In the genomic region with DNA sequence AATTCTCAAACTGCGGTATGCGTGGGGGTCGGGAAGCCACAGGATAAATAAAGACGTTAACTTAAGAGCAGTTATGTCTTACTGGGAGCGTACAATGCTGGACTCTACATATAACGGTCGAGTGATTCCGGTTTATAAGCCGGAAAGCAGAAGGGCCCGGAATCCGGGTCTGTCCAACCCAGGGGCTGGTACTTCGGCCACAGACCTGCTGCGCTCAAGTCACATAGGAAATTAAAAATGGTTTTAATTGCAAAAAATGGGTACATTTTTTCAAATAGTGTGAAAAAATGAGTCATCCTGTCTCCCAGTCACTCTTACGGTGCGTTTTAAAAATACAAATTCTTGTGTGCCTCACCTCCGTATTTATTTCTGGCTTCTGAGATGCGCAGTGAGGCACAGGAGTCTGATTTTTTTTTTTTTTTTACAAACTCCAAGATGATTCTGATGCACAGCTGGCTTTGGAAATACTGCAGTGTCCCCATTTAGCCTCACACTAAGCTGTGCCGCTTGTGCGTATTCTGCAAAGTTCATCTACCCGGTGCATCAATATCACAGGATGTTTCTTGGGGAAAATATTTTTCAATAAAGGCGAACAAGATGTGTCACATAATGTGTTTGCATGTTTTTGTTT, we compare ENCODE assay signal across 8 cellular contexts. TPM values are rescaled to one million over a fixed set of nuclear protein-coding genes. Genes with fewer than 3 reads are reported as not detected.
DNase-seq lines count a peak whose midpoint lies in the region; FAIRE-seq and TF ChIP-seq lines count a peak whose summit lies in the region.

No MANE protein-coding gene starts in this region.

- DNase-seq in NCI-H2171 treated with DMSO at 0.1 percent for 48 hours (lab: John Stamatoyannopoulos, UW), result peak; percentile 65
- no peak for DNase-seq in NCI-H2171 (lab: John Stamatoyannopoulos, UW)
- DNase-seq in breast epithelium (ENCODE audit: low spot score in 2 of 2), result no peak
- DNase-seq in lower leg skin (ENCODE audit: low spot score in 2 of 2), result no peak
- no peak for DNase-seq in thyroid gland
- no peak for DNase-seq in NCI-H1436 (lab: John Stamatoyannopoulos, UW)
- DNase-seq in urothelium cell line (ENCODE audit: low spot score), result no peak

- no peaks in the 10 kb centered on the region for H3K27me3 ChIP-seq in HUES6 (ENCODE audit: control insufficient read depth, insufficient read depth, low read length)
- no peaks in the 10 kb centered on the region for H3K27me3 ChIP-seq in breast epithelium
- no peaks in the 10 kb centered on the region for H3K27me3 ChIP-seq in thyroid gland

- peaks cover 28% of the 10 kb centered on the region for H3K4me1 ChIP-seq in HUES6 (ENCODE audit: control insufficient read depth, insufficient read depth, low read length)
- no peaks in the 10 kb centered on the region for H3K4me1 ChIP-seq in breast epithelium
- H3K4me1 ChIP-seq in thyroid gland, result peaks cover 14% of the 10 kb centered on the region in 2 donors

- WGBS in lower leg skin, 2 donors, result 9% methylated on average over 21 of the region's 21 CpGs
- WGBS in thyroid gland, 2 donors, result 14% methylated on average over 21 of the region's 21 CpGs

- peaks cover 34% of the 10 kb centered on the region for H3K36me3 ChIP-seq in HUES6 (ENCODE audit: control insufficient read depth, insufficient read depth, low read length)
- peaks cover 10% of the 10 kb centered on the region for H3K36me3 ChIP-seq in breast epithelium
- peaks cover 31 to 32% of the 10 kb centered on the region in 2 donors for H3K36me3 ChIP-seq in thyroid gland

- H3K4me3 ChIP-seq in HUES6 (ENCODE audit: low read depth, low read length) (peak overlapping the region; percentile 83), breast epithelium (peak overlapping the region; percentile 81 to 100 (median 98)), lower leg skin (ENCODE audit: low read depth, poor library complexity, severe bottlenecking) (peak overlapping the region; percentile 26), thyroid gland (replicated peaks in 1 of 3) (peak overlapping the region; percentile 22 to 96 (median 28))

- H3K27ac ChIP-seq in HUES6 (ENCODE audit: low read depth, low read length), result no peak overlapping the region
- peak overlapping the region; percentile 91 to 100 for H3K27ac ChIP-seq in breast epithelium
- peak overlapping the region; percentile 63 to 100 (median 85) for H3K27ac ChIP-seq in thyroid gland

- no peak for TF ChIP-seq CTCF in breast epithelium (IDR thresholded peaks at IDR 0.05)
- TF ChIP-seq CTCF in lower leg skin (IDR thresholded peaks at IDR 0.05), result no peak
- TF ChIP-seq CTCF in thyroid gland (IDR thresholded peaks at IDR 0.05), result no peak

- TF ChIP-seq POLR2A in breast epithelium (IDR thresholded peaks at IDR 0.05) (peak; percentile 17), lower leg skin (IDR thresholded peaks at IDR 0.05) (no peak), thyroid gland (IDR thresholded peaks at IDR 0.05) (no peak)

- peak overlapping the region; percentile 82 for H3K9ac ChIP-seq in HUES6 (ENCODE audit: low read length)

- FAIRE-seq in urothelium cell line (lab: Jason Lieb, UNC), result no peak

- H3K9me3 ChIP-seq in HUES6 (ENCODE audit: control insufficient read depth, insufficient read depth, low read depth, low read length) (no peaks in the 10 kb centered on the region), breast epithelium (no peaks in the 10 kb centered on the region), thyroid gland (no peaks in the 10 kb centered on the region)

- intact Hi-C loops in breast epithelium (cut with DNase I; ENCODE audit: low total_unique reads), result loop anchor here (5.0 kb wide), 1 partner anchor 243 kb away; no protein-coding TSS in a partner anchor
- intact Hi-C loops in lower leg skin (cut with DNase I; ENCODE audit: low total_unique reads), result no loop called here
- intact Hi-C loops in thyroid gland (cut with DNase I), result loop anchor here (10.0 kb wide), 1 partner anchor 121 kb away; a partner anchor contains a TSS

RNA-seq across cellular contexts. Expression of a gene that starts 1.0 kb away (rescaled TPM):
- total RNA-seq in breast epithelium (10 to 100 TPM; 28.2 to 40.2 (median 30.8) TPM), lower leg skin (10 to 100 TPM; 34.5 to 63.2 (median 41.3) TPM), thyroid gland (10 to 100 TPM; 28.1 to 63.6 (median 49.1) TPM)

RNA-seq across cellular contexts. Expression of a gene that starts 23.6 kb away (rescaled TPM):
- total RNA-seq in breast epithelium, result 100 to 1,000 TPM in 1 of 3 donors, 10 to 100 TPM in 2; 78.3 to 405 (median 100.0) TPM
- total RNA-seq in lower leg skin, result 100 to 1,000 TPM in 1 of 4 donors, 10 to 100 TPM in 3; 37.4 to 114 (median 83.2) TPM
- 100 to 1,000 TPM in 1 of 4 donors, 10 to 100 TPM in 3; 22.7 to 260 (median 70.1) TPM for total RNA-seq in thyroid gland

RNA-seq across cellular contexts. Expression of a gene that starts 36.5 kb away (rescaled TPM):
- total RNA-seq in breast epithelium (10 to 100 TPM; 12.6 to 25.9 (median 20.6) TPM), lower leg skin (10 to 100 TPM; 21.6 to 38.6 (median 30.7) TPM), thyroid gland (10 to 100 TPM; 18.1 to 31.6 (median 25.6) TPM)

RNA-seq across cellular contexts. Expression of a gene that starts 44.4 kb away (rescaled TPM):
- total RNA-seq in breast epithelium (100 to 1,000 TPM in 1 of 3 donors, 10 to 100 TPM in 2; 42.0 to 136 (median 55.6) TPM), lower leg skin (100 to 1,000 TPM in 3 of 4 donors, 10 to 100 TPM in 1; 89.1 to 122 (median 111) TPM), thyroid gland (100 to 1,000 TPM in 1 of 4 donors, 10 to 100 TPM in 3; 42.7 to 103 (median 51.3) TPM)

RNA-seq across cellular contexts. Expression of a gene that starts 44.5 kb away (rescaled TPM):
- 1 to 10 TPM; 7.5 to 9.7 (median 8.8) TPM for total RNA-seq in breast epithelium
- total RNA-seq in lower leg skin, result 10 to 100 TPM in 2 of 4 donors, 1 to 10 TPM in 2; 6.5 to 12.9 (median 9.5) TPM
- 10 to 100 TPM; 12.6 to 17.4 (median 16.1) TPM for total RNA-seq in thyroid gland

Comparison
In these comparisons a context has a peak if more than half of its experiments do, and no peak if none do; other contexts are left out.
1. H3K4me3 ChIP-seq: peak in every context shown above with its lines; median percentile 98 in breast epithelium; 83 in HUES6; 28 in thyroid gland; 26 in lower leg skin.